7 cellular contexts compared by ENCODE assay signal in genomic region chr10:45580781-45581496, GRCh38.
A peak's percentile ranks its signal among the peaks of the same experiment; 100 is the strongest.
DNase-seq lines count a peak whose midpoint lies in the region; ATAC-seq and TF ChIP-seq lines count a peak whose summit lies in the region.

No MANE protein-coding gene starts in this region.

- H3K36me3 ChIP-seq in hepatocyte (replicated peaks; ENCODE audit: insufficient read depth, low read depth): no peaks in the 10 kb centered on the region

- H3K4me3 Mint-ChIP-seq in activated CD8-positive, alpha-beta T cell treated with anti-CD3 and anti-CD28 coated beads for 36 hours: peak overlapping the region; percentile 73
- H3K4me3 Mint-ChIP-seq in naive thymus-derived CD8-positive, alpha-beta T cell: peak overlapping the region; percentile 91 to 97 (median 93)

- DNase-seq in activated CD8-positive, alpha-beta T cell treated with anti-CD3 and anti-CD28 coated beads for 36 hours: peak; percentile 59
- peak in 1 of 10 donors; percentile 30 for DNase-seq in naive thymus-derived CD8-positive, alpha-beta T cell
- no peak for DNase-seq in NCI-H2107 treated with DMSO at 0.1 percent for 48 hours (lab: John Stamatoyannopoulos, UW; ENCODE audit: unreplicated experiment)
- no peak for DNase-seq in hepatocyte (ENCODE audit: low spot score)

- H3K9me2 ChIP-seq in hepatocyte (replicated peaks; ENCODE audit: insufficient read depth): no peaks in the 10 kb centered on the region

- no peaks in the 10 kb centered on the region for H3K27me3 Mint-ChIP-seq in activated CD8-positive, alpha-beta T cell treated with anti-CD3 and anti-CD28 coated beads for 36 hours
- no peaks in the 10 kb centered on the region for H3K27me3 Mint-ChIP-seq in naive thymus-derived CD8-positive, alpha-beta T cell

- no peaks in the 10 kb centered on the region for H3K9me3 ChIP-seq in hepatocyte (ENCODE audit: low read depth)

- 75% methylated on average over 5 of the region's 5 CpGs for WGBS in hepatocyte (ENCODE audit: low lambda C conversion rate, missing lambda C conversion rate)

- TF ChIP-seq CTCF in activated CD8-positive, alpha-beta T cell treated with anti-CD3 and anti-CD28 coated beads for 36 hours (IDR thresholded peaks at IDR 0.05): no peak
- no peak for TF ChIP-seq CTCF in hepatocyte (IDR thresholded peaks at IDR 0.05; ENCODE audit: poor library complexity)

- no peaks in the 10 kb centered on the region for H3K27me3 ChIP-seq in hepatocyte

- H3K27ac ChIP-seq in hepatocyte: no peak overlapping the region

- peaks cover 31% of the 10 kb centered on the region for H3K4me1 Mint-ChIP-seq in activated CD8-positive, alpha-beta T cell treated with anti-CD3 and anti-CD28 coated beads for 36 hours (ENCODE audit: low read depth)
- H3K4me1 Mint-ChIP-seq in naive thymus-derived CD8-positive, alpha-beta T cell: peaks cover 19 to 48% (median 44%) of the 10 kb centered on the region in 4 donors

- H3K4me3 ChIP-seq in hepatocyte: no peak overlapping the region

- intact Hi-C loops in activated CD8-positive, alpha-beta T cell treated with anti-CD3 and anti-CD28 coated beads for 36 hours (cut with micrococcal nuclease): no loop called here

- ATAC-seq in GM19043 (IDR thresholded peaks at IDR 0.05; ENCODE audit: low read depth, unreplicated experiment): peak; percentile 44
- ATAC-seq in HG02981 (IDR thresholded peaks at IDR 0.05; ENCODE audit: unreplicated experiment): peak; percentile 60
- ATAC-seq in activated CD8-positive, alpha-beta T cell treated with anti-CD3 and anti-CD28 coated beads for 36 hours: peak; percentile 74
- ATAC-seq in naive thymus-derived CD8-positive, alpha-beta T cell: peak; percentile 65 to 76
- no peak for ATAC-seq in HG03469 (IDR thresholded peaks at IDR 0.05; ENCODE audit: unreplicated experiment)

- POLR2A ChIA-PET in activated CD8-positive, alpha-beta T cell treated with anti-CD3 and anti-CD28 coated beads for 36 hours (lab: Charles Lee): interaction anchor here (0.6 to 2.3 kb wide), 3 partner anchors 14 to 83 kb away, joined by 3 to 6 read pairs (median 6); no protein-coding TSS in a partner anchor
- POLR2A ChIA-PET in naive thymus-derived CD8-positive, alpha-beta T cell (lab: Charles Lee): interaction anchor here (0.5 to 1.4 kb wide), 5 partner anchors 9 to 162 kb away, joined by 3 to 16 read pairs (median 3); partner anchors contain the start of gene ZFAND4

- H3K79me2 ChIP-seq in hepatocyte: peaks cover 44% of the 10 kb centered on the region

- H3K4me2 ChIP-seq in hepatocyte: no peak overlapping the region

- H3K36me3 Mint-ChIP-seq in activated CD8-positive, alpha-beta T cell treated with anti-CD3 and anti-CD28 coated beads for 36 hours (ENCODE audit: low read depth): peaks cover 9% of the 10 kb centered on the region
- peaks cover 0 to 16% (median 14%) of the 10 kb centered on the region in 3 donors for H3K36me3 Mint-ChIP-seq in naive thymus-derived CD8-positive, alpha-beta T cell

- H2AFZ ChIP-seq in hepatocyte: no peak overlapping the region

- H3K27ac Mint-ChIP-seq in activated CD8-positive, alpha-beta T cell treated with anti-CD3 and anti-CD28 coated beads for 36 hours: peak overlapping the region; percentile 93
- peak overlapping the region; percentile 93 to 97 (median 96) for H3K27ac Mint-ChIP-seq in naive thymus-derived CD8-positive, alpha-beta T cell

- CTCF ChIA-PET in activated CD8-positive, alpha-beta T cell treated with anti-CD3 and anti-CD28 coated beads for 36 hours (lab: Charles Lee): interaction anchor here (0.7 to 1.5 kb wide), 5 partner anchors 9 to 67 kb away, joined by 3 to 6 read pairs (median 3); no protein-coding TSS in a partner anchor

- peaks cover 3% of the 10 kb centered on the region for H3K9me3 Mint-ChIP-seq in activated CD8-positive, alpha-beta T cell treated with anti-CD3 and anti-CD28 coated beads for 36 hours
- peaks cover 0 to 14% (median 6%) of the 10 kb centered on the region in 9 donors for H3K9me3 Mint-ChIP-seq in naive thymus-derived CD8-positive, alpha-beta T cell

- no peaks in the 10 kb centered on the region for H4K20me1 ChIP-seq in hepatocyte (ENCODE audit: insufficient read depth, poor library complexity, severe bottlenecking)

- peaks cover 9% of the 10 kb centered on the region for H3K4me1 ChIP-seq in hepatocyte (ENCODE audit: insufficient read depth)
